In the genomic region with DNA sequence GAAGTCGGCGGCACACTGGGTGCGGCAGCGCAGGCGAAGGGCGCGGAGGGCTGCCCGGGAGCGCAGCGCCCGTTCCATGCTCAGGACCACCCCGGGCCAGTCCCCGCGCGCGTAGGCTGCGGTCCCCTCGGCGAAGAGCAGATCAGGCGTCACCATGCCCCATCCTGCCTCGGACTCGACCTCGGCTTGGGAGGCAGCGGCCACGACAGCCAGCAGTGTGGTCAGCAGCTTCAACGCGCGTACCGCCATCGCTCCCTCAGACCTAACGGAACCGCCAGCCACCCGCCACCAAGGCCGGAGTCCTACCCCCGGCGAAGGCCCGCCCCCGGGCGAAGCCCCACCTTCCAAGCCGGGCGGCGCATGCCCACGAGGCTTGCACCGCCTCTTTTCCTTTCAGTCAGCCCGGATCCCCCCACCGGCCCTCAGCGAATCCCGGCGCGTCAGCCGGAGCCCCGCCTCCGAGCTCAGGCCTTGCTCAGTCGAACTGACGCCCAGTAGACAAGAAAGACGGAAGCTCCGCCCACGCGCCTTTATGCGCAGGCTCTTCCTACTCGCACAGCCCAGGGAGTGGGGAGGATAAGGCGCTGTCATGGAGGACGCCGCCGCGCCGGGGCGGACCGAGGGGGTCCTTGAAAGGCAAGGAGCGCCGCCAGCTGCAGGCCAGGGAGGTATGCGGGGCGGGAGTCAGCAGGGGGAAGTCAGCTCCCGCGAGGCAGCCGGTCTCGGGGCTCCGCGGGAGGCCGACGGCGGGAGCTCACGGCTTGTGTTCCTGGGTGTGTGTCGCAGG, we compare ENCODE assay signal across 9 cellular contexts.
DNase-seq lines count a peak whose midpoint lies in the region; ATAC-seq lines count a peak whose summit lies in the region.
"Had no signal": no experiment of that assay in that cellular context is flagged by ENCODE, and none has a peak within 500 bp of the region (broad histone marks: within the 10 kb centered on the region; RNA-seq: fewer than 3 reads in every experiment).

A gene (plus strand): TSS at position 527 of the 787 bp plus-strand sequence. CDS start 63 bp downstream, at position 590.
A gene with protein sequence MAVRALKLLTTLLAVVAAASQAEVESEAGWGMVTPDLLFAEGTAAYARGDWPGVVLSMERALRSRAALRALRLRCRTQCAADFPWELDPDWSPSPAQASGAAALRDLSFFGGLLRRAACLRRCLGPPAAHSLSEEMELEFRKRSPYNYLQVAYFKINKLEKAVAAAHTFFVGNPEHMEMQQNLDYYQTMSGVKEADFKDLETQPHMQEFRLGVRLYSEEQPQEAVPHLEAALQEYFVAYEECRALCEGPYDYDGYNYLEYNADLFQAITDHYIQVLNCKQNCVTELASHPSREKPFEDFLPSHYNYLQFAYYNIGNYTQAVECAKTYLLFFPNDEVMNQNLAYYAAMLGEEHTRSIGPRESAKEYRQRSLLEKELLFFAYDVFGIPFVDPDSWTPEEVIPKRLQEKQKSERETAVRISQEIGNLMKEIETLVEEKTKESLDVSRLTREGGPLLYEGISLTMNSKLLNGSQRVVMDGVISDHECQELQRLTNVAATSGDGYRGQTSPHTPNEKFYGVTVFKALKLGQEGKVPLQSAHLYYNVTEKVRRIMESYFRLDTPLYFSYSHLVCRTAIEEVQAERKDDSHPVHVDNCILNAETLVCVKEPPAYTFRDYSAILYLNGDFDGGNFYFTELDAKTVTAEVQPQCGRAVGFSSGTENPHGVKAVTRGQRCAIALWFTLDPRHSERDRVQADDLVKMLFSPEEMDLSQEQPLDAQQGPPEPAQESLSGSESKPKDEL (minus strand): TSS at position 306 of the 787 bp plus-strand sequence. CDS start 57 bp downstream, at position 249.

- no peak within 1 kb of the TSS for H3K27ac Mint-ChIP-seq in central memory CD8-positive, alpha-beta T cell (ENCODE audit: low read depth)
- H3K27ac Mint-ChIP-seq: dendritic cell treated with granulocyte-macrophage colony-stimulating factor and Interleukin-4, amounts not matched to agents 40 ng/mL and 50 ng/mL, for 4 days had no signal

- H3K4me3 Mint-ChIP-seq in central memory CD8-positive, alpha-beta T cell = no peak within 1 kb of the TSS
- H3K4me3 Mint-ChIP-seq: dendritic cell treated with granulocyte-macrophage colony-stimulating factor and Interleukin-4, amounts not matched to agents 40 ng/mL and 50 ng/mL, for 4 days had no signal

- no peaks in the 10 kb centered on the region for H3K27me3 Mint-ChIP-seq in central memory CD8-positive, alpha-beta T cell
- H3K27me3 Mint-ChIP-seq: dendritic cell treated with granulocyte-macrophage colony-stimulating factor and Interleukin-4, amounts not matched to agents 40 ng/mL and 50 ng/mL, for 4 days had no signal

- H3K4me1 Mint-ChIP-seq in central memory CD8-positive, alpha-beta T cell = peaks cover 16% of the 10 kb centered on the region

- peaks cover 4% of the 10 kb centered on the region for H3K36me3 Mint-ChIP-seq in central memory CD8-positive, alpha-beta T cell (ENCODE audit: insufficient read depth)

- peak; percentile 80 for ATAC-seq in GM19035 (IDR thresholded peaks at IDR 0.05; ENCODE audit: unreplicated experiment)
- ATAC-seq in HG03342 (IDR thresholded peaks at IDR 0.05; ENCODE audit: unreplicated experiment) = peak; percentile 88
- peak; percentile 94 for ATAC-seq in central memory CD8-positive, alpha-beta T cell (replicated peaks; ENCODE audit: extremely low read depth, poor library complexity, severe bottlenecking)

- DNase-seq in AG20443 (ENCODE audit: low spot score) (peak; percentile 97), NCI-H345 treated with DMSO at 0.1 percent for 48 hours (lab: John Stamatoyannopoulos, UW; ENCODE audit: unreplicated experiment) (peak; percentile 98), iris pigment epithelial cell (ENCODE audit: low read depth) (peak; percentile 99)
- peak; percentile 100 for DNase-seq in activated CD4-positive, CD25-positive, alpha-beta regulatory T cell treated with anti-CD3 and anti-CD28 coated beads, Interleukin-2, amount 50 U/mL, for 16 hours (ENCODE audit: low read depth, low spot score)
- peak; percentile 99 for DNase-seq in central memory CD8-positive, alpha-beta T cell (ENCODE audit: low spot score in 2 of 2)
- DNase-seq in stimulated activated CD4-positive, alpha-beta T cell treated with anti-CD3 and anti-CD28 coated beads, Interleukin-12 subunit alpha, Interleukin-12 subunit beta, amount 100 ng/mL, for 24 hours (ENCODE audit: low read depth in 2 of 2) = peak; percentile 99

- no peaks in the 10 kb centered on the region for H3K9me3 Mint-ChIP-seq in central memory CD8-positive, alpha-beta T cell
- H3K9me3 Mint-ChIP-seq: dendritic cell treated with granulocyte-macrophage colony-stimulating factor and Interleukin-4, amounts not matched to agents 40 ng/mL and 50 ng/mL, for 4 days had no signal

Comparison
In these comparisons a context has a peak if more than half of its experiments do, and no peak if none do; other contexts are left out.
1. Peak in every context shown above with its lines: DNase-seq and ATAC-seq.